In the genomic region with DNA sequence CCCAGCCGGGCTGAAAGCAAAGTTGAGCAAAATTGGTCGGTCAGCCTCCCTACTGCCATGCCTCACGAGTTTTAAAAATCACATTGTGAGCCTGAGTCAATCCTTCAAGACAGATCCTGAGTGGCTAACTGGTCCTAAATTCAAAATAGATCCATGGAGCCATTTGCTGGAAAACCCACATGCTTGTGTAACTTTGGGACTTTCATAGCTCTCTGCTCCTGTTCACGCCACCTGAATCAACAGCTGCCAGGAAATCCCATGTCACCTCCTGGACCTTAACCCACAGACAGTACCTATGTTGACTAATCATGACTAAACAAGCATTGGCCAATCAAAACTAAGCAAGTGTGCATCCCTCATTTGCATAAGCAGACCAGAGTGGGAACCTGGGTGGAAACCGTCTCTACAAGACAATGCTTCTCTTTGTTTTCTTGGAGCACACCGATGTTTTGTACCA, we compare ENCODE assay signal across 1 cellular context.
TF ChIP-seq lines count a peak whose summit lies in the region.

No MANE protein-coding gene starts in this region.

TF ChIP-seq in HepG2, 621 proteins besides CTCF, POLR2A, EP300 and RAD21 (continued from another document and continues in another):
- TF ChIP-seq ZNF674 (CRISPR knock-in tag; IDR thresholded peaks at IDR 0.05; ENCODE audit: low read depth) (no peak), FOXK1 (CRISPR knock-in tag; IDR thresholded peaks at IDR 0.05; ENCODE audit: borderline replicate concordance, low read depth) (peak; percentile 82; the same call in 1 of the 2 replicates), RXRB (CRISPR knock-in tag; IDR thresholded peaks at IDR 0.05; ENCODE audit: borderline replicate concordance) (peak; percentile 52; the same call in 1 of the 2 replicates), MIER3 (CRISPR knock-in tag; IDR thresholded peaks at IDR 0.05; ENCODE audit: borderline replicate concordance) (peak; percentile 61; the same call in 1 of the 2 replicates), CEBPB (IDR thresholded peaks at IDR 0.05; ENCODE audit: borderline replicate concordance, low read depth, low read length) (peak; percentile 84), ZNF766 (CRISPR knock-in tag; IDR thresholded peaks at IDR 0.05; ENCODE audit: borderline replicate concordance) (no peak), ATRX (CRISPR knock-in tag; IDR thresholded peaks at IDR 0.05; ENCODE audit: borderline replicate concordance) (no peak), SKI (IDR thresholded peaks at IDR 0.05; ENCODE audit: partially characterized antibody) (peak; percentile 92), ZMYM4 (CRISPR knock-in tag; IDR thresholded peaks at IDR 0.05) (peak; percentile 87; the same call in 1 of the 2 replicates), NFRKB (IDR thresholded peaks at IDR 0.05) (no peak), ZNF660 (CRISPR knock-in tag; IDR thresholded peaks at IDR 0.05; ENCODE audit: borderline replicate concordance, low read depth) (no peak), FOXA3 (CRISPR knock-in tag; IDR thresholded peaks at IDR 0.05) (peak; percentile 96), SNAI1 (CRISPR knock-in tag; IDR thresholded peaks at IDR 0.05; ENCODE audit: borderline replicate concordance) (no peak), NFKBIZ (CRISPR knock-in tag; IDR thresholded peaks at IDR 0.05) (peak; percentile 98), MXD4 (CRISPR knock-in tag; IDR thresholded peaks at IDR 0.05) (0 out of 2 replicates have a peak, but pooled peaks have one; percentile 48), MYC (CRISPR knock-in tag; IDR thresholded peaks at IDR 0.05; ENCODE audit: borderline replicate concordance) (0 out of 2 replicates have a peak, but pooled peaks have one; percentile 18), ATF7 (IDR thresholded peaks at IDR 0.05) (peak; percentile 22; the same call in 1 of the 2 replicates), ATF7 (CRISPR knock-in tag; IDR thresholded peaks at IDR 0.05) (peak; percentile 52; the same call in 1 of the 2 replicates), ZNF251 (CRISPR knock-in tag; IDR thresholded peaks at IDR 0.05) (no peak), PHF8 (CRISPR knock-in tag; IDR thresholded peaks at IDR 0.05) (0 out of 2 replicates have a peak, but pooled peaks have one; percentile 8), ZKSCAN5 (CRISPR knock-in tag; IDR thresholded peaks at IDR 0.05) (0 out of 2 replicates have a peak, but pooled peaks have one; percentile 63), ESRRA (CRISPR knock-in tag; IDR thresholded peaks at IDR 0.05; ENCODE audit: low read depth) (peak; percentile 33; the same call in 1 of the 2 replicates), ZFP41 (CRISPR knock-in tag; IDR thresholded peaks at IDR 0.05; ENCODE audit: borderline replicate concordance) (no peak), HCFC1 (IDR thresholded peaks at IDR 0.05; ENCODE audit: low read depth, low read length) (no peak), ZNF484 (CRISPR knock-in tag; IDR thresholded peaks at IDR 0.05; ENCODE audit: borderline replicate concordance, low read depth) (no peak), RNF2 (conservative IDR thresholded peaks at IDR 0.05; ENCODE audit: low read depth) (0 out of 2 replicates have a peak, but pooled peaks have one; percentile 30), TBP (CRISPR knock-in tag; IDR thresholded peaks at IDR 0.05) (no peak), RAD51 (IDR thresholded peaks at IDR 0.05; ENCODE audit: borderline replicate concordance) (no peak), NFE2 (CRISPR knock-in tag; IDR thresholded peaks at IDR 0.05) (no peak), ZC3H13 (CRISPR knock-in tag; IDR thresholded peaks at IDR 0.05) (no peak), FOXM1 (CRISPR knock-in tag; IDR thresholded peaks at IDR 0.05) (no peak), SRSF4 (IDR thresholded peaks at IDR 0.05; ENCODE audit: low read depth, low read length, poor library complexity, severe bottlenecking) (no peak), ZSCAN29 (CRISPR knock-in tag; conservative IDR thresholded peaks at IDR 0.05) (0 out of 2 replicates have a peak, but pooled peaks have one; percentile 35)
- TF ChIP-seq, protein P1, sequence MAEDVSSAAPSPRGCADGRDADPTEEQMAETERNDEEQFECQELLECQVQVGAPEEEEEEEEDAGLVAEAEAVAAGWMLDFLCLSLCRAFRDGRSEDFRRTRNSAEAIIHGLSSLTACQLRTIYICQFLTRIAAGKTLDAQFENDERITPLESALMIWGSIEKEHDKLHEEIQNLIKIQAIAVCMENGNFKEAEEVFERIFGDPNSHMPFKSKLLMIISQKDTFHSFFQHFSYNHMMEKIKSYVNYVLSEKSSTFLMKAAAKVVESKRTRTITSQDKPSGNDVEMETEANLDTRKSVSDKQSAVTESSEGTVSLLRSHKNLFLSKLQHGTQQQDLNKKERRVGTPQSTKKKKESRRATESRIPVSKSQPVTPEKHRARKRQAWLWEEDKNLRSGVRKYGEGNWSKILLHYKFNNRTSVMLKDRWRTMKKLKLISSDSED (CRISPR knock-in tag; IDR thresholded peaks at IDR 0.05) = no peak
- TF ChIP-seq, protein P2, sequence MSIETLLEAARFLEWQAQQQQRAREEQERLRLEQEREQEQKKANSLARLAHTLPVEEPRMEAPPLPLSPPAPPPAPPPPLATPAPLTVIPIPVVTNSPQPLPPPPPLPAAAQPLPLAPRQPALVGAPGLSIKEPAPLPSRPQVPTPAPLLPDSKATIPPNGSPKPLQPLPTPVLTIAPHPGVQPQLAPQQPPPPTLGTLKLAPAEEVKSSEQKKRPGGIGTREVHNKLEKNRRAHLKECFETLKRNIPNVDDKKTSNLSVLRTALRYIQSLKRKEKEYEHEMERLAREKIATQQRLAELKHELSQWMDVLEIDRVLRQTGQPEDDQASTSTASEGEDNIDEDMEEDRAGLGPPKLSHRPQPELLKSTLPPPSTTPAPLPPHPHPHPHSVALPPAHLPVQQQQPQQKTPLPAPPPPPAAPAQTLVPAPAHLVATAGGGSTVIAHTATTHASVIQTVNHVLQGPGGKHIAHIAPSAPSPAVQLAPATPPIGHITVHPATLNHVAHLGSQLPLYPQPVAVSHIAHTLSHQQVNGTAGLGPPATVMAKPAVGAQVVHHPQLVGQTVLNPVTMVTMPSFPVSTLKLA (IDR thresholded peaks at IDR 0.05) = peak; percentile 43; the same call in 1 of the 2 replicates
- TF ChIP-seq, protein P3, sequence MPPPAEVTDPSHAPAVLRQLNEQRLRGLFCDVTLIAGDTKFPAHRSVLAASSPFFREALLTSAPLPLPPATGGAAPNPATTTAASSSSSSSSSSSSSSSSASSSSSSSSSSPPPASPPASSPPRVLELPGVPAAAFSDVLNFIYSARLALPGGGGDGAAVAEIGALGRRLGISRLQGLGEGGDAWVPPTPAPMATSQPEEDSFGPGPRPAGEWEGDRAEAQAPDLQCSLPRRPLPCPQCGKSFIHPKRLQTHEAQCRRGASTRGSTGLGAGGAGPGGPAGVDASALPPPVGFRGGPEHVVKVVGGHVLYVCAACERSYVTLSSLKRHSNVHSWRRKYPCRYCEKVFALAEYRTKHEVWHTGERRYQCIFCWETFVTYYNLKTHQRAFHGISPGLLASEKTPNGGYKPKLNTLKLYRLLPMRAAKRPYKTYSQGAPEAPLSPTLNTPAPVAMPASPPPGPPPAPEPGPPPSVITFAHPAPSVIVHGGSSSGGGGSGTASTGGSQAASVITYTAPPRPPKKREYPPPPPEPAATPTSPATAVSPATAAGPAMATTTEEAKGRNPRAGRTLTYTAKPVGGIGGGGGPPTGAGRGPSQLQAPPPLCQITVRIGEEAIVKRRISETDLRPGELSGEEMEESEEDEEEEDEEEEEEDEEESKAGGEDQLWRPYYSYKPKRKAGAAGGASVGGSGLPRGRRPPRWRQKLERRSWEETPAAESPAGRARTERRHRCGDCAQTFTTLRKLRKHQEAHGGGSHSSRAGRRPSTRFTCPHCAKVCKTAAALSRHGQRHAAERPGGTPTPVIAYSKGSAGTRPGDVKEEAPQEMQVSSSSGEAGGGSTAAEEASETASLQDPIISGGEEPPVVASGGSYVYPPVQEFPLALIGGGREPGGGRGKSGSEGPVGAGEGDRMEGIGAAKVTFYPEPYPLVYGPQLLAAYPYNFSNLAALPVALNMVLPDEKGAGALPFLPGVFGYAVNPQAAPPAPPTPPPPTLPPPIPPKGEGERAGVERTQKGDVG (CRISPR knock-in tag; IDR thresholded peaks at IDR 0.05; ENCODE audit: borderline replicate concordance) = no peak
- TF ChIP-seq, protein P4, sequence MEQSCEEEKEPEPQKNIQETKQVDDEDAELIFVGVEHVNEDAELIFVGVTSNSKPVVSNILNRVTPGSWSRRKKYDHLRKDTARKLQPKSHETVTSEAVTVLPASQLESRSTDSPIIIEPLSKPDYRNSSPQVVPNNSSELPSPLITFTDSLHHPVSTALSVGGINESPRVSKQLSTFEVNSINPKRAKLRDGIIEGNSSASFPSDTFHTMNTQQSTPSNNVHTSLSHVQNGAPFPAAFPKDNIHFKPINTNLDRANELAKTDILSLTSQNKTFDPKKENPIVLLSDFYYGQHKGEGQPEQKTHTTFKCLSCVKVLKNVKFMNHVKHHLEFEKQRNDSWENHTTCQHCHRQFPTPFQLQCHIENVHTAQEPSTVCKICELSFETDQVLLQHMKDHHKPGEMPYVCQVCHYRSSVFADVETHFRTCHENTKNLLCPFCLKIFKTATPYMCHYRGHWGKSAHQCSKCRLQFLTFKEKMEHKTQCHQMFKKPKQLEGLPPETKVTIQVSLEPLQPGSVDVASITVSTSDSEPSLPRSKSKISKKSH (CRISPR knock-in tag; IDR thresholded peaks at IDR 0.05; ENCODE audit: borderline replicate concordance) = no peak
- TF ChIP-seq, protein P5, sequence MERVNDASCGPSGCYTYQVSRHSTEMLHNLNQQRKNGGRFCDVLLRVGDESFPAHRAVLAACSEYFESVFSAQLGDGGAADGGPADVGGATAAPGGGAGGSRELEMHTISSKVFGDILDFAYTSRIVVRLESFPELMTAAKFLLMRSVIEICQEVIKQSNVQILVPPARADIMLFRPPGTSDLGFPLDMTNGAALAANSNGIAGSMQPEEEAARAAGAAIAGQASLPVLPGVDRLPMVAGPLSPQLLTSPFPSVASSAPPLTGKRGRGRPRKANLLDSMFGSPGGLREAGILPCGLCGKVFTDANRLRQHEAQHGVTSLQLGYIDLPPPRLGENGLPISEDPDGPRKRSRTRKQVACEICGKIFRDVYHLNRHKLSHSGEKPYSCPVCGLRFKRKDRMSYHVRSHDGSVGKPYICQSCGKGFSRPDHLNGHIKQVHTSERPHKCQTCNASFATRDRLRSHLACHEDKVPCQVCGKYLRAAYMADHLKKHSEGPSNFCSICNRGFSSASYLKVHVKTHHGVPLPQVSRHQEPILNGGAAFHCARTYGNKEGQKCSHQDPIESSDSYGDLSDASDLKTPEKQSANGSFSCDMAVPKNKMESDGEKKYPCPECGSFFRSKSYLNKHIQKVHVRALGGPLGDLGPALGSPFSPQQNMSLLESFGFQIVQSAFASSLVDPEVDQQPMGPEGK (CRISPR knock-in tag; IDR thresholded peaks at IDR 0.05) = peak; percentile 25; the same call in 1 of the 2 replicates
- TF ChIP-seq, protein P6, sequence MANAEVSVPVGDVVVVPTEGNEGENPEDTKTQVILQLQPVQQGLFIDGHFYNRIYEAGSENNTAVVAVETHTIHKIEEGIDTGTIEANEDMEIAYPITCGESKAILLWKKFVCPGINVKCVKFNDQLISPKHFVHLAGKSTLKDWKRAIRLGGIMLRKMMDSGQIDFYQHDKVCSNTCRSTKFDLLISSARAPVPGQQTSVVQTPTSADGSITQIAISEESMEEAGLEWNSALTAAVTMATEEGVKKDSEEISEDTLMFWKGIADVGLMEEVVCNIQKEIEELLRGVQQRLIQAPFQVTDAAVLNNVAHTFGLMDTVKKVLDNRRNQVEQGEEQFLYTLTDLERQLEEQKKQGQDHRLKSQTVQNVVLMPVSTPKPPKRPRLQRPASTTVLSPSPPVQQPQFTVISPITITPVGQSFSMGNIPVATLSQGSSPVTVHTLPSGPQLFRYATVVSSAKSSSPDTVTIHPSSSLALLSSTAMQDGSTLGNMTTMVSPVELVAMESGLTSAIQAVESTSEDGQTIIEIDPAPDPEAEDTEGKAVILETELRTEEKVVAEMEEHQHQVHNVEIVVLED (CRISPR knock-in tag; IDR thresholded peaks at IDR 0.05; ENCODE audit: borderline replicate concordance) = peak; percentile 53
- TF ChIP-seq, protein P7, sequence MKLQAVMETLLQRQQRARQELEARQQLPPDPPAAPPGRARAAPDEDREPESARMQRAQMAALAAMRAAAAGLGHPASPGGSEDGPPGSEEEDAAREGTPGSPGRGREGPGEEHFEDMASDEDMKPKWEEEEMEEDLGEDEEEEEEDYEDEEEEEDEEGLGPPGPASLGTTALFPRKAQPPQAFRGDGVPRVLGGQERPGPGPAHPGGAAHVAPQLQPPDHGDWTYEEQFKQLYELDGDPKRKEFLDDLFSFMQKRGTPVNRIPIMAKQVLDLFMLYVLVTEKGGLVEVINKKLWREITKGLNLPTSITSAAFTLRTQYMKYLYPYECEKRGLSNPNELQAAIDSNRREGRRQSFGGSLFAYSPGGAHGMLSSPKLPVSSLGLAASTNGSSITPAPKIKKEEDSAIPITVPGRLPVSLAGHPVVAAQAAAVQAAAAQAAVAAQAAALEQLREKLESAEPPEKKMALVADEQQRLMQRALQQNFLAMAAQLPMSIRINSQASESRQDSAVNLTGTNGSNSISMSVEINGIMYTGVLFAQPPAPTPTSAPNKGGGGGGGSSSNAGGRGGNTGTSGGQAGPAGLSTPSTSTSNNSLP (IDR thresholded peaks at IDR 0.05; ENCODE audit: low read depth, low read length) = peak; percentile 64; the same call in 1 of the 2 replicates
- TF ChIP-seq, protein P8, sequence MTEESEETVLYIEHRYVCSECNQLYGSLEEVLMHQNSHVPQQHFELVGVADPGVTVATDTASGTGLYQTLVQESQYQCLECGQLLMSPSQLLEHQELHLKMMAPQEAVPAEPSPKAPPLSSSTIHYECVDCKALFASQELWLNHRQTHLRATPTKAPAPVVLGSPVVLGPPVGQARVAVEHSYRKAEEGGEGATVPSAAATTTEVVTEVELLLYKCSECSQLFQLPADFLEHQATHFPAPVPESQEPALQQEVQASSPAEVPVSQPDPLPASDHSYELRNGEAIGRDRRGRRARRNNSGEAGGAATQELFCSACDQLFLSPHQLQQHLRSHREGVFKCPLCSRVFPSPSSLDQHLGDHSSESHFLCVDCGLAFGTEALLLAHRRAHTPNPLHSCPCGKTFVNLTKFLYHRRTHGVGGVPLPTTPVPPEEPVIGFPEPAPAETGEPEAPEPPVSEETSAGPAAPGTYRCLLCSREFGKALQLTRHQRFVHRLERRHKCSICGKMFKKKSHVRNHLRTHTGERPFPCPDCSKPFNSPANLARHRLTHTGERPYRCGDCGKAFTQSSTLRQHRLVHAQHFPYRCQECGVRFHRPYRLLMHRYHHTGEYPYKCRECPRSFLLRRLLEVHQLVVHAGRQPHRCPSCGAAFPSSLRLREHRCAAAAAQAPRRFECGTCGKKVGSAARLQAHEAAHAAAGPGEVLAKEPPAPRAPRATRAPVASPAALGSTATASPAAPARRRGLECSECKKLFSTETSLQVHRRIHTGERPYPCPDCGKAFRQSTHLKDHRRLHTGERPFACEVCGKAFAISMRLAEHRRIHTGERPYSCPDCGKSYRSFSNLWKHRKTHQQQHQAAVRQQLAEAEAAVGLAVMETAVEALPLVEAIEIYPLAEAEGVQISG (CRISPR knock-in tag; IDR thresholded peaks at IDR 0.05) = 0 out of 2 replicates have a peak, but pooled peaks have one; percentile 17
